18 cellular contexts compared by ENCODE assay signal in the genomic region with DNA sequence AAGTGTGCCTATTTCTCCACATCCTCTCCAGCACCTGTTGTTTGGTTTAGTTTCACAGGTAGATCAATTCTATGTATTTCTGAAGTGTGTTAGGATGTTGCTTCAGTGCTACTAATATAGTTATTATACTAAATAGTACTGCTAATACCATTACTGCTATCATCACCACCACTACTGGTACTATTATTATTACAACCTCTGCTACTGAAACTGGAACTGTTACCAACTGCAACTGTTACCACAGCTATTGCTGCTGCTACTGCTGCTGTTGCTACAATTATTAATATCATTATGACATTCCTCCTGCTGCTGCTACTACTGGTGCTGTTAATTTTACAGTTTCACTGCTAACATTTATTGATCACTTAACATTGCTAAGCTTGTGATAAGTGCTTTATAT. TPM values are rescaled to one million over a fixed set of nuclear protein-coding genes. Genes with fewer than 3 reads are reported as not detected.
DNase-seq lines count a peak whose midpoint lies in the region; ATAC-seq and TF ChIP-seq lines count a peak whose summit lies in the region.
"Had no signal": no experiment of that assay in that cellular context is flagged by ENCODE, and none has a peak within 500 bp of the region (broad histone marks: within the 10 kb centered on the region; RNA-seq: fewer than 3 reads in every experiment).

No MANE protein-coding gene starts in this region.

- DNase-seq in myocyte (ENCODE audit: low read depth) (peak; percentile 36), Caco-2 (no peak), HuH-7.5 (ENCODE audit: low spot score) (no peak), HUDEP-2 (lab: John Stamatoyannopoulos, UW; ENCODE audit: unreplicated experiment in 76 of 76) (no peak)
- DNase-seq: COR-L47, HCEC 1CT, NCI-H1436, NCI-H748 treated with DMSO at 0.1 percent for 48 hours, SHP77, small intestine had no signal

- ATAC-seq in GM18909 (IDR thresholded peaks at IDR 0.05; ENCODE audit: poor library complexity, unreplicated experiment) = peak; percentile 88
- ATAC-seq in GM21529 (IDR thresholded peaks at IDR 0.05; ENCODE audit: unreplicated experiment) = peak; percentile 98
- peak; percentile 80 for ATAC-seq in HG03095 (IDR thresholded peaks at IDR 0.05; ENCODE audit: unreplicated experiment)

- H3K9me3 ChIP-seq in Caco-2 = no peaks in the 10 kb centered on the region
- H3K9me3 ChIP-seq: tibial nerve had no signal

- H3K4me3 Mint-ChIP-seq in Caco-2 (ENCODE audit: unreplicated experiment) = no peak overlapping the region
- H3K4me3 Mint-ChIP-seq: IgD-negative memory B cell, neural progenitor cell had no signal

- no peak overlapping the region for H3K4me3 ChIP-seq in Caco-2 (ENCODE audit: low read depth, low read length)
- H3K4me3 ChIP-seq: hepatocyte, lung, neural progenitor cell, tibial nerve had no signal

- CTCF ChIA-PET in Caco-2 (lab: Charles Lee) = no interaction called here

- H3K27me3 ChIP-seq in Caco-2 (replicated peaks; ENCODE audit: control insufficient read depth, insufficient read depth, low read length) = no peaks in the 10 kb centered on the region
- H3K27me3 ChIP-seq: hepatocyte, neural progenitor cell, tibial nerve had no signal

- no peaks in the 10 kb centered on the region for H3K36me3 Mint-ChIP-seq in Caco-2 (ENCODE audit: insufficient read depth, unreplicated experiment)
- H3K36me3 Mint-ChIP-seq: neural progenitor cell had no signal

- no peaks in the 10 kb centered on the region for H3K4me1 Mint-ChIP-seq in Caco-2 (ENCODE audit: low read depth, unreplicated experiment)
- H3K4me1 Mint-ChIP-seq: IgD-negative memory B cell, neural progenitor cell had no signal

- no TSS peak for BruUV-seq in Caco-2 (replicated peaks; lab: Mats Ljungman, UMichigan)

- no peaks in the 10 kb centered on the region for H3K9me3 Mint-ChIP-seq in Caco-2 (ENCODE audit: unreplicated experiment)
- H3K9me3 Mint-ChIP-seq: neural progenitor cell had no signal

- H3K27ac Mint-ChIP-seq in Caco-2 (ENCODE audit: unreplicated experiment) = no peak overlapping the region
- H3K27ac Mint-ChIP-seq: IgD-negative memory B cell, neural progenitor cell had no signal

- H3K36me3 ChIP-seq in Caco-2 (ENCODE audit: control insufficient read depth, insufficient read depth, low read length) = no peaks in the 10 kb centered on the region
- H3K36me3 ChIP-seq: neural progenitor cell, tibial nerve had no signal

- POLR2A ChIA-PET in Caco-2 (lab: Charles Lee) = no interaction called here

- H3K4me1 ChIP-seq in Caco-2 = no peaks in the 10 kb centered on the region
- H3K4me1 ChIP-seq: neural progenitor cell, tibial nerve had no signal

- intact Hi-C loops in Caco-2 (cut with micrococcal nuclease; ENCODE audit: unreplicated experiment) = no loop called here

- no peak for TF ChIP-seq CTCF in Caco-2 (IDR thresholded peaks at IDR 0.05; ENCODE audit: insufficient read depth in 1 of 2, low read depth in 1 of 2, low read length in 1 of 2, severe bottlenecking in 1 of 2, unreplicated experiment in 1 of 2)

- no peaks in the 10 kb centered on the region for H3K27me3 Mint-ChIP-seq in Caco-2 (ENCODE audit: insufficient read depth, unreplicated experiment)
- H3K27me3 Mint-ChIP-seq: IgD-negative memory B cell had no signal

RNA-seq across cellular contexts. Expression of a gene that starts 8.3 kb away (rescaled TPM):
- total RNA-seq in myocyte (71.3 and 168 TPM in 2 replicates), Caco-2 (2022) (not detected in 2 replicates)
- 12.5 TPM for polyA plus RNA-seq in myocyte (2012)
- total RNA-seq: hepatocyte, tibial nerve had no signal
- polyA plus RNA-seq: hepatocyte, IgD-negative memory B cell had no signal

RNA-seq across cellular contexts. Expression of a gene that starts 46.0 kb away (rescaled TPM):
- total RNA-seq in myocyte (275 and 433 TPM in 2 replicates), Caco-2 (2022) (31.2 and 32.1 TPM in 2 replicates)
- 142 TPM for polyA plus RNA-seq in myocyte (2012)

RNA-seq across cellular contexts. Expression of a gene that starts 50.5 kb away (rescaled TPM):
- 69.4 and 82.5 TPM in 2 replicates for total RNA-seq in myocyte
- 41.5 TPM for polyA plus RNA-seq in myocyte (2012)
- total RNA-seq in Caco-2 (2022) = 45.7 and 49.6 TPM in 2 replicates

Comparison
In these comparisons a context has a peak if more than half of its experiments do, and no peak if none do; other contexts are left out.
1. RNA of a gene that starts 8.3 kb away (total RNA-seq): 71.3 to 168 TPM in myocyte; not detected in Caco-2; every median in the first group is over 10 times any median in the second.
2. Peak in every context shown above with its lines, with median percentiles within 50 percentile points of each other: ATAC-seq.